Comparison of ENCODE assay signal across 8 cellular contexts in the genomic region with DNA sequence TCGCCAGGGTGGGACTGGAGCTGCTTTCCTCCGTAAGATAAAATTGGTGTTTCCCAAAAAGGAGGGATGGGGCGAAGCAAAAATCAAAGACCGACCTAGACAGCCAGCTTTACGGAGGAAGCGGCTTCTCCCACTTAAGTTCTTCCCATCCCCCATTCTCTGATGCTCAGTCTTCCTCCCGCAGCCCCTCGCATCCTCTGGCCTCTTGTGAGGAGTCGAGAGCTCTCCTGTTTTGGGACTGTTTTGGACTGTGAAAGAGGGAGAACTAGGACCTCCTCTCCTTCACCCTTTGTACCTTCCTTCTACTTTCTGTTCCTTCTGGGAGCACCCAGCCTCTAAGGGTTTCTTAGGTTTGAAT. TPM values are rescaled to one million over a fixed set of nuclear protein-coding genes. Genes with fewer than 3 reads are reported as not detected.
DNase-seq lines count a peak whose midpoint lies in the region; ATAC-seq and TF ChIP-seq lines count a peak whose summit lies in the region.

No MANE protein-coding gene starts in this region.

- 0 to 1% (median 0%) methylated on average over 9 of the region's 9 CpGs for WGBS in ovary, 3 donors

- TF ChIP-seq POLR2A in ovary (IDR thresholded peaks at IDR 0.05) = no peak

- POLR2A ChIA-PET in Panc1 (lab: Charles Lee) = no interaction called here

- BruUV-seq in Panc1 (replicated peaks; lab: Mats Ljungman, UMichigan) = no TSS peak

- ATAC-seq in Panc1 = no peak
- no peak for ATAC-seq in GM21381 (IDR thresholded peaks at IDR 0.05; ENCODE audit: unreplicated experiment)

- intact Hi-C loops in Panc1 (cut with micrococcal nuclease; ENCODE audit: unreplicated experiment) = no loop called here
- intact Hi-C loops in ovary (cut with DNase I) = loop anchor here (10.0 kb wide), 2 partner anchors 218 to 308 kb away; a partner anchor contains a TSS

- peak overlapping the region; percentile 97 to 100 for H3K4me3 ChIP-seq in Panc1 (ENCODE audit: low read depth in 2 of 2, low read length in 2 of 2)
- peak overlapping the region; percentile 99 for H3K4me3 ChIP-seq in epithelial cell of esophagus (ENCODE audit: low read length)
- peak overlapping the region; percentile 93 for H3K4me3 ChIP-seq in ovary

- H3K9me3 ChIP-seq in Panc1 (ENCODE audit: control insufficient read depth, insufficient read depth, low read depth, low read length) (no peaks in the 10 kb centered on the region), ovary (no peaks in the 10 kb centered on the region)

- in situ Hi-C loops in Panc1 (cut with HindIII; ENCODE audit: low pct_unique_long_range_greater_than_20kb, low sequenced_read_pairs) = no loop called here

- CTCF ChIA-PET in Panc1 (lab: Charles Lee) = no interaction called here

- H3K27ac ChIP-seq in Panc1 (ENCODE audit: low read length) (peak overlapping the region; percentile 92), ovary (peak overlapping the region in 1 of 2 donors; percentile 23)

- H3K27me3 ChIP-seq in Panc1 (ENCODE audit: control insufficient read depth, insufficient read depth, low read length) (no peaks in the 10 kb centered on the region), ovary (no peaks in the 10 kb centered on the region)

- peaks cover 27% of the 10 kb centered on the region for H3K4me1 ChIP-seq in Panc1 (ENCODE audit: control insufficient read depth, insufficient read depth, low read length)
- H3K4me1 ChIP-seq in ovary (ENCODE audit: insufficient read depth) = peaks cover 2% of the 10 kb centered on the region

- TF ChIP-seq CTCF in Panc1 (IDR thresholded peaks at IDR 0.05) (no peak), epithelial cell of esophagus (IDR thresholded peaks at IDR 0.05; ENCODE audit: insufficient read depth, low read depth, low read length, missing control alignments) (no peak), ovary (IDR thresholded peaks at IDR 0.05) (no peak)

- DNase-seq in DMS79 treated with DMSO at 0.1 percent for 48 hours (lab: John Stamatoyannopoulos, UW) = peak; percentile 18
- no peak for DNase-seq in DMS79 (lab: John Stamatoyannopoulos, UW)
- DNase-seq in Panc1 (ENCODE audit: low read depth, low spot score) = no peak
- peak; percentile 26 for DNase-seq in epithelial cell of esophagus (ENCODE audit: low read depth)
- no peak for DNase-seq in ovary
- DNase-seq in NCI-H187 (lab: John Stamatoyannopoulos, UW) = no peak
- DNase-seq in HPDE6-E6E7 (ENCODE audit: extremely low spot score) = no peak

- H3K36me3 ChIP-seq in Panc1 (ENCODE audit: control insufficient read depth, insufficient read depth, low read length) = peaks cover 2% of the 10 kb centered on the region; the same call in 1 of the 2 replicates
- H3K36me3 ChIP-seq in ovary = no peaks in the 10 kb centered on the region

- TF ChIP-seq EP300 in ovary (IDR thresholded peaks at IDR 0.05) = no peak

RNA-seq across cellular contexts. Expression of a gene that starts 0.6 kb away (rescaled TPM):
- total RNA-seq in Panc1 (2021; ENCODE audit: unreplicated experiment) (18.4 TPM), ovary (10 to 100 TPM in 6 of 7 donors, 1 to 10 TPM in 1; 9.4 to 35.7 (median 28.4) TPM)
- 5.8 TPM for polyA plus RNA-seq in Panc1 (2012; ENCODE audit: insufficient read length)
- 10 to 100 TPM in 1 of 2 donors, 1 to 10 TPM in 1; 8.1 to 19.8 TPM for polyA plus RNA-seq in ovary

Comparison
In these comparisons a context has a peak if more than half of its experiments do, and no peak if none do; other contexts are left out.
1. DNase-seq: peak in DMS79 treated with DMSO at 0.1 percent for 48 hours (single experiment) and epithelial cell of esophagus (single experiment); none in DMS79 (single experiment), Panc1 (single experiment), ovary (0 of 5), NCI-H187 (0 of 2) and HPDE6-E6E7 (single experiment).
2. Peak in every context shown above with its lines, with median percentiles within 50 percentile points of each other: H3K4me3 ChIP-seq.